1 cellular context compared by ENCODE assay signal in the genomic region with DNA sequence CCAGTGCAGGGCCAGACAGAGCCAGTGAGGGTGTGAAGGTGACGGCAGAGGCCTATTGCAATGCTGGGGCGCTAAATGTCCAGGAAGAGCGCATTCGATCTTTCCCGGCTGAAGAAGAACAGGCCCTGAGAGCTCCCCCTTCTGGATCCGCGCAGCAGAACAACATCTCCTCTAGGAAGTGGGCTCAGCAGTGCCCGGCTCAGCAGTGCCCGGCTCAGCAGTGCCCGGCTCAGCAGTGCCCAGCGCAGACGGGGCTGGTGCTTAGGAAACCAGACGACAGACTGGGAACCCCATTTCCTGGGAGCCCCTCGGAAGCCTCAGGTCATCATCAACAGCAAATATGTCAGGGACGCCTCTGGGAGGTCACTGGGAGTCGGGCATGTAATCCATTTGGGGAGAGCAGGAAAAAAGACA.
TF ChIP-seq lines count a peak whose summit lies in the region.

No MANE protein-coding gene starts in this region.

TF ChIP-seq in HepG2, 621 proteins besides CTCF, POLR2A, EP300 and RAD21:
- TF ChIP-seq, protein P1, sequence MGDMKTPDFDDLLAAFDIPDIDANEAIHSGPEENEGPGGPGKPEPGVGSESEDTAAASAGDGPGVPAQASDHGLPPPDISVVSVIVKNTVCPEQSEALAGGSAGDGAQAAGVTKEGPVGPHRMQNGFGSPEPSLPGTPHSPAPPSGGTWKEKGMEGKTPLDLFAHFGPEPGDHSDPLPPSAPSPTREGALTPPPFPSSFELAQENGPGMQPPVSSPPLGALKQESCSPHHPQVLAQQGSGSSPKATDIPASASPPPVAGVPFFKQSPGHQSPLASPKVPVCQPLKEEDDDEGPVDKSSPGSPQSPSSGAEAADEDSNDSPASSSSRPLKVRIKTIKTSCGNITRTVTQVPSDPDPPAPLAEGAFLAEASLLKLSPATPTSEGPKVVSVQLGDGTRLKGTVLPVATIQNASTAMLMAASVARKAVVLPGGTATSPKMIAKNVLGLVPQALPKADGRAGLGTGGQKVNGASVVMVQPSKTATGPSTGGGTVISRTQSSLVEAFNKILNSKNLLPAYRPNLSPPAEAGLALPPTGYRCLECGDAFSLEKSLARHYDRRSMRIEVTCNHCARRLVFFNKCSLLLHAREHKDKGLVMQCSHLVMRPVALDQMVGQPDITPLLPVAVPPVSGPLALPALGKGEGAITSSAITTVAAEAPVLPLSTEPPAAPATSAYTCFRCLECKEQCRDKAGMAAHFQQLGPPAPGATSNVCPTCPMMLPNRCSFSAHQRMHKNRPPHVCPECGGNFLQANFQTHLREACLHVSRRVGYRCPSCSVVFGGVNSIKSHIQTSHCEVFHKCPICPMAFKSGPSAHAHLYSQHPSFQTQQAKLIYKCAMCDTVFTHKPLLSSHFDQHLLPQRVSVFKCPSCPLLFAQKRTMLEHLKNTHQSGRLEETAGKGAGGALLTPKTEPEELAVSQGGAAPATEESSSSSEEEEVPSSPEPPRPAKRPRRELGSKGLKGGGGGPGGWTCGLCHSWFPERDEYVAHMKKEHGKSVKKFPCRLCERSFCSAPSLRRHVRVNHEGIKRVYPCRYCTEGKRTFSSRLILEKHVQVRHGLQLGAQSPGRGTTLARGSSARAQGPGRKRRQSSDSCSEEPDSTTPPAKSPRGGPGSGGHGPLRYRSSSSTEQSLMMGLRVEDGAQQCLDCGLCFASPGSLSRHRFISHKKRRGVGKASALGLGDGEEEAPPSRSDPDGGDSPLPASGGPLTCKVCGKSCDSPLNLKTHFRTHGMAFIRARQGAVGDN (CRISPR knock-in tag; IDR thresholded peaks at IDR 0.05), result 0 out of 2 replicates have a peak, but pooled peaks have one; percentile 10
- TF ChIP-seq HNRNPL (IDR thresholded peaks at IDR 0.05; ENCODE audit: low read depth, low read length) (peak; percentile 78), ZFX (CRISPR knock-in tag; IDR thresholded peaks at IDR 0.05; ENCODE audit: low read depth) (peak; percentile 55; the same call in 1 of the 2 replicates), ZNF180 (CRISPR knock-in tag; IDR thresholded peaks at IDR 0.05; ENCODE audit: borderline replicate concordance, low read depth) (no peak), ARNT2 (CRISPR knock-in tag; IDR thresholded peaks at IDR 0.05; ENCODE audit: low read depth) (no peak), XRCC5 (optimal IDR thresholded peaks at IDR 0.05; ENCODE audit: low read length) (peak; percentile 75), SMC3 (IDR thresholded peaks at IDR 0.05; ENCODE audit: low read length) (peak; percentile 56), ZNF431 (CRISPR knock-in tag; IDR thresholded peaks at IDR 0.05; ENCODE audit: borderline replicate concordance, low read depth) (no peak), MIER2 (CRISPR knock-in tag; IDR thresholded peaks at IDR 0.05) (peak; percentile 88), GABPA (IDR thresholded peaks at IDR 0.05; ENCODE audit: low read depth, low read length) (no peak), GABPA (CRISPR knock-in tag; IDR thresholded peaks at IDR 0.05; ENCODE audit: low read depth) (no peak), NBN (conservative IDR thresholded peaks at IDR 0.05) (no peak), ZFY (CRISPR knock-in tag; IDR thresholded peaks at IDR 0.05) (peak; percentile 45; the same call in 1 of the 2 replicates), ZNF672 (CRISPR knock-in tag; IDR thresholded peaks at IDR 0.05) (no peak), TMF1 (CRISPR knock-in tag; IDR thresholded peaks at IDR 0.05; ENCODE audit: low read depth) (no peak), SCMH1 (CRISPR knock-in tag; IDR thresholded peaks at IDR 0.05; ENCODE audit: borderline replicate concordance) (no peak), CBX2 (IDR thresholded peaks at IDR 0.05; ENCODE audit: low read depth, low read length) (no peak), CBX2 (CRISPR knock-in tag; IDR thresholded peaks at IDR 0.05; ENCODE audit: low read depth) (no peak), JUN (CRISPR knock-in tag; IDR thresholded peaks at IDR 0.05) (no peak), ZNF552 (CRISPR knock-in tag; IDR thresholded peaks at IDR 0.05; ENCODE audit: borderline replicate concordance) (no peak), SALL2 (CRISPR knock-in tag; IDR thresholded peaks at IDR 0.05) (no peak), BRD4 (CRISPR knock-in tag; IDR thresholded peaks at IDR 0.05) (no peak), ZNF331 (CRISPR knock-in tag; IDR thresholded peaks at IDR 0.05) (peak; percentile 65), SRSF1 (optimal IDR thresholded peaks at IDR 0.05; ENCODE audit: low read depth, low read length) (no peak), STAG1 (CRISPR knock-in tag; IDR thresholded peaks at IDR 0.05) (peak; percentile 58), RFXANK (CRISPR knock-in tag; IDR thresholded peaks at IDR 0.05) (no peak), SNAPC2 (CRISPR knock-in tag; IDR thresholded peaks at IDR 0.05) (no peak), TBP (CRISPR knock-in tag; IDR thresholded peaks at IDR 0.05) (no peak)
- TF ChIP-seq, protein P2, sequence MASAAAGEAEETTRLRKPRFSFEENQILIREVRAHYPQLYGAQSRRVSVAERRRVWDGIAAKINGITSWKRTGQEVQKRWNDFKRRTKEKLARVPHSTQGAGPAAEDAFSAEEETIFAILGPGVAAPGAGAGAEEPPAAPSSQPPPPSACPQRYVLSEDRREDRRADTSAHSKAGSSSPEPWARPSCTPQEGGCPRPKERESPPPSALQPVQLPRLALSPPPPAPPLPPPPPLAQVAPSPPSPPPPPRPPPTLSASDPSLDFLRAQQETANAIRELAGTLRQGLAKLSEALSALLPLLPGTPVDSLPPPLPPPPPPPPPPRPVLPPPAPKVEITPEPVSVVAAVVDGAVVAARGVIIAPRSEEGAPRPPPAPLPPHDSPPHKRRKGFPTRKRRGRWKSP (CRISPR knock-in tag; IDR thresholded peaks at IDR 0.05), result peak; percentile 31; the same call in 1 of the 2 replicates
- TF ChIP-seq, protein P3, sequence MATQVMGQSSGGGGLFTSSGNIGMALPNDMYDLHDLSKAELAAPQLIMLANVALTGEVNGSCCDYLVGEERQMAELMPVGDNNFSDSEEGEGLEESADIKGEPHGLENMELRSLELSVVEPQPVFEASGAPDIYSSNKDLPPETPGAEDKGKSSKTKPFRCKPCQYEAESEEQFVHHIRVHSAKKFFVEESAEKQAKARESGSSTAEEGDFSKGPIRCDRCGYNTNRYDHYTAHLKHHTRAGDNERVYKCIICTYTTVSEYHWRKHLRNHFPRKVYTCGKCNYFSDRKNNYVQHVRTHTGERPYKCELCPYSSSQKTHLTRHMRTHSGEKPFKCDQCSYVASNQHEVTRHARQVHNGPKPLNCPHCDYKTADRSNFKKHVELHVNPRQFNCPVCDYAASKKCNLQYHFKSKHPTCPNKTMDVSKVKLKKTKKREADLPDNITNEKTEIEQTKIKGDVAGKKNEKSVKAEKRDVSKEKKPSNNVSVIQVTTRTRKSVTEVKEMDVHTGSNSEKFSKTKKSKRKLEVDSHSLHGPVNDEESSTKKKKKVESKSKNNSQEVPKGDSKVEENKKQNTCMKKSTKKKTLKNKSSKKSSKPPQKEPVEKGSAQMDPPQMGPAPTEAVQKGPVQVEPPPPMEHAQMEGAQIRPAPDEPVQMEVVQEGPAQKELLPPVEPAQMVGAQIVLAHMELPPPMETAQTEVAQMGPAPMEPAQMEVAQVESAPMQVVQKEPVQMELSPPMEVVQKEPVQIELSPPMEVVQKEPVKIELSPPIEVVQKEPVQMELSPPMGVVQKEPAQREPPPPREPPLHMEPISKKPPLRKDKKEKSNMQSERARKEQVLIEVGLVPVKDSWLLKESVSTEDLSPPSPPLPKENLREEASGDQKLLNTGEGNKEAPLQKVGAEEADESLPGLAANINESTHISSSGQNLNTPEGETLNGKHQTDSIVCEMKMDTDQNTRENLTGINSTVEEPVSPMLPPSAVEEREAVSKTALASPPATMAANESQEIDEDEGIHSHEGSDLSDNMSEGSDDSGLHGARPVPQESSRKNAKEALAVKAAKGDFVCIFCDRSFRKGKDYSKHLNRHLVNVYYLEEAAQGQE (IDR thresholded peaks at IDR 0.05; ENCODE audit: borderline replicate concordance in 1 of 2, low read depth in 1 of 2, low read length in 2 of 2), result peak; percentile 5 to 64; a peak in 2 of 4 replicates
- TF ChIP-seq, protein P4, sequence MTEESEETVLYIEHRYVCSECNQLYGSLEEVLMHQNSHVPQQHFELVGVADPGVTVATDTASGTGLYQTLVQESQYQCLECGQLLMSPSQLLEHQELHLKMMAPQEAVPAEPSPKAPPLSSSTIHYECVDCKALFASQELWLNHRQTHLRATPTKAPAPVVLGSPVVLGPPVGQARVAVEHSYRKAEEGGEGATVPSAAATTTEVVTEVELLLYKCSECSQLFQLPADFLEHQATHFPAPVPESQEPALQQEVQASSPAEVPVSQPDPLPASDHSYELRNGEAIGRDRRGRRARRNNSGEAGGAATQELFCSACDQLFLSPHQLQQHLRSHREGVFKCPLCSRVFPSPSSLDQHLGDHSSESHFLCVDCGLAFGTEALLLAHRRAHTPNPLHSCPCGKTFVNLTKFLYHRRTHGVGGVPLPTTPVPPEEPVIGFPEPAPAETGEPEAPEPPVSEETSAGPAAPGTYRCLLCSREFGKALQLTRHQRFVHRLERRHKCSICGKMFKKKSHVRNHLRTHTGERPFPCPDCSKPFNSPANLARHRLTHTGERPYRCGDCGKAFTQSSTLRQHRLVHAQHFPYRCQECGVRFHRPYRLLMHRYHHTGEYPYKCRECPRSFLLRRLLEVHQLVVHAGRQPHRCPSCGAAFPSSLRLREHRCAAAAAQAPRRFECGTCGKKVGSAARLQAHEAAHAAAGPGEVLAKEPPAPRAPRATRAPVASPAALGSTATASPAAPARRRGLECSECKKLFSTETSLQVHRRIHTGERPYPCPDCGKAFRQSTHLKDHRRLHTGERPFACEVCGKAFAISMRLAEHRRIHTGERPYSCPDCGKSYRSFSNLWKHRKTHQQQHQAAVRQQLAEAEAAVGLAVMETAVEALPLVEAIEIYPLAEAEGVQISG (CRISPR knock-in tag; IDR thresholded peaks at IDR 0.05), result 0 out of 2 replicates have a peak, but pooled peaks have one; percentile 43
- TF ChIP-seq, protein P5, sequence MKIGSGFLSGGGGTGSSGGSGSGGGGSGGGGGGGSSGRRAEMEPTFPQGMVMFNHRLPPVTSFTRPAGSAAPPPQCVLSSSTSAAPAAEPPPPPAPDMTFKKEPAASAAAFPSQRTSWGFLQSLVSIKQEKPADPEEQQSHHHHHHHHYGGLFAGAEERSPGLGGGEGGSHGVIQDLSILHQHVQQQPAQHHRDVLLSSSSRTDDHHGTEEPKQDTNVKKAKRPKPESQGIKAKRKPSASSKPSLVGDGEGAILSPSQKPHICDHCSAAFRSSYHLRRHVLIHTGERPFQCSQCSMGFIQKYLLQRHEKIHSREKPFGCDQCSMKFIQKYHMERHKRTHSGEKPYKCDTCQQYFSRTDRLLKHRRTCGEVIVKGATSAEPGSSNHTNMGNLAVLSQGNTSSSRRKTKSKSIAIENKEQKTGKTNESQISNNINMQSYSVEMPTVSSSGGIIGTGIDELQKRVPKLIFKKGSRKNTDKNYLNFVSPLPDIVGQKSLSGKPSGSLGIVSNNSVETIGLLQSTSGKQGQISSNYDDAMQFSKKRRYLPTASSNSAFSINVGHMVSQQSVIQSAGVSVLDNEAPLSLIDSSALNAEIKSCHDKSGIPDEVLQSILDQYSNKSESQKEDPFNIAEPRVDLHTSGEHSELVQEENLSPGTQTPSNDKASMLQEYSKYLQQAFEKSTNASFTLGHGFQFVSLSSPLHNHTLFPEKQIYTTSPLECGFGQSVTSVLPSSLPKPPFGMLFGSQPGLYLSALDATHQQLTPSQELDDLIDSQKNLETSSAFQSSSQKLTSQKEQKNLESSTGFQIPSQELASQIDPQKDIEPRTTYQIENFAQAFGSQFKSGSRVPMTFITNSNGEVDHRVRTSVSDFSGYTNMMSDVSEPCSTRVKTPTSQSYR (CRISPR knock-in tag; IDR thresholded peaks at IDR 0.05; ENCODE audit: borderline replicate concordance), result no peak
- TF ChIP-seq, protein P6, sequence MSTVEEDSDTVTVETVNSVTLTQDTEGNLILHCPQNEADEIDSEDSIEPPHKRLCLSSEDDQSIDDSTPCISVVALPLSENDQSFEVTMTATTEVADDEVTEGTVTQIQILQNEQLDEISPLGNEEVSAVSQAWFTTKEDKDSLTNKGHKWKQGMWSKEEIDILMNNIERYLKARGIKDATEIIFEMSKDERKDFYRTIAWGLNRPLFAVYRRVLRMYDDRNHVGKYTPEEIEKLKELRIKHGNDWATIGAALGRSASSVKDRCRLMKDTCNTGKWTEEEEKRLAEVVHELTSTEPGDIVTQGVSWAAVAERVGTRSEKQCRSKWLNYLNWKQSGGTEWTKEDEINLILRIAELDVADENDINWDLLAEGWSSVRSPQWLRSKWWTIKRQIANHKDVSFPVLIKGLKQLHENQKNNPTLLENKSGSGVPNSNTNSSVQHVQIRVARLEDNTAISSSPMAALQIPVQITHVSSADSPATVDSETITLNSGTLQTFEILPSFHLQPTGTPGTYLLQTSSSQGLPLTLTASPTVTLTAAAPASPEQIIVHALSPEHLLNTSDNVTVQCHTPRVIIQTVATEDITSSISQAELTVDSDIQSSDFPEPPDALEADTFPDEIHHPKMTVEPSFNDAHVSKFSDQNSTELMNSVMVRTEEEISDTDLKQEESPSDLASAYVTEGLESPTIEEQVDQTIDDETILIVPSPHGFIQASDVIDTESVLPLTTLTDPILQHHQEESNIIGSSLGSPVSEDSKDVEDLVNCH (CRISPR knock-in tag; IDR thresholded peaks at IDR 0.05), result no peak
- TF ChIP-seq, protein P7, sequence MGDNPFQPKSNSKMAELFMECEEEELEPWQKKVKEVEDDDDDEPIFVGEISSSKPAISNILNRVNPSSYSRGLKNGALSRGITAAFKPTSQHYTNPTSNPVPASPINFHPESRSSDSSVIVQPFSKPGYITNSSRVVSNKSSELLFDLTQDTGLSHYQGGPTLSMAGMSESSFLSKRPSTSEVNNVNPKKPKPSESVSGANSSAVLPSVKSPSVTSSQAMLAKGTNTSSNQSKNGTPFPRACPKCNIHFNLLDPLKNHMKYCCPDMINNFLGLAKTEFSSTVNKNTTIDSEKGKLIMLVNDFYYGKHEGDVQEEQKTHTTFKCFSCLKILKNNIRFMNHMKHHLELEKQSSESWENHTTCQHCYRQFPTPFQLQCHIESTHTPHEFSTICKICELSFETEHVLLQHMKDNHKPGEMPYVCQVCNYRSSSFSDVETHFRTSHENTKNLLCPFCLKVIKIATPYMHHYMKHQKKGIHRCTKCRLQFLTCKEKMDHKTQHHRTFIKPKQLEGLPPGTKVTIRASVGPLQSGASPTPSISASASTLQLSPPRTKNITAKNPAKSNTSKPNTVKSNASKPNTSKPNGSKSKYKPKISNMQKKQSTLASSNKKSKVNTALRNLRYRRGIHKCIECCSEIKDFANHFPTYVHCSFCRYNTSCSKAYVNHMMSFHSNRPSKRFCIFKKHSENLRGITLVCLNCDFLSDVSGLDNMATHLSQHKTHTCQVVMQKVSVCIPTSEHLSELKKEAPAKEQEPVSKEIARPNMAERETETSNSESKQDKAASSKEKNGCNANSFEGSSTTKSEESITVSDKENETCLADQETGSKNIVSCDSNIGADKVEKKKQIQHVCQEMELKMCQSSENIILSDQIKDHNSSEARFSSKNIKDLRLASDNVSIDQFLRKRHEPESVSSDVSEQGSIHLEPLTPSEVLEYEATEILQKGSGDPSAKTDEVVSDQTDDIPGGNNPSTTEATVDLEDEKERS (CRISPR knock-in tag; IDR thresholded peaks at IDR 0.05), result no peak
- TF ChIP-seq, protein P8, sequence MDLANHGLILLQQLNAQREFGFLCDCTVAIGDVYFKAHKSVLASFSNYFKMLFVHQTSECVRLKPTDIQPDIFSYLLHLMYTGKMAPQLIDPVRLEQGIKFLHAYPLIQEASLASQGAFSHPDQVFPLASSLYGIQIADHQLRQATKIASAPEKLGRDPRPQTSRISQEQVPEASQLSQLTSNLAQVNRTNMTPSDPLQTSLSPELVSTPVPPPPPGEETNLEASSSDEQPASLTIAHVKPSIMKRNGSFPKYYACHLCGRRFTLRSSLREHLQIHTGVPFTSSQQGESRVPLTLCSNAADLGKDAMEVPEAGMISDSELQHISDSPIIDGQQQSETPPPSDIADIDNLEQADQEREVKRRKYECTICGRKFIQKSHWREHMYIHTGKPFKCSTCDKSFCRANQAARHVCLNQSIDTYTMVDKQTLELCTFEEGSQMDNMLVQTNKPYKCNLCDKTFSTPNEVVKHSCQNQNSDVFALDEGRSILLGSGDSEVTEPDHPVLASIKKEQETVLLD (CRISPR knock-in tag; IDR thresholded peaks at IDR 0.05; ENCODE audit: low read depth), result no peak
TF ChIP-seq in HepG2: peak in this region for 12.
